1 cellular context compared by ENCODE assay signal in genomic region chr10:91589656-91590035, GRCh38.
TF ChIP-seq lines count a peak whose summit lies in the region.

No MANE protein-coding gene starts in this region.

TF ChIP-seq in IMR-90, 13 proteins besides CTCF, POLR2A, EP300 and RAD21:
- TF ChIP-seq NFE2L2 (IDR thresholded peaks at IDR 0.05; ENCODE audit: low read depth, low read length): no peak
- TF ChIP-seq FOS (IDR thresholded peaks at IDR 0.05; ENCODE audit: low read depth, low read length): no peak
- no peak for TF ChIP-seq SMC3 (IDR thresholded peaks at IDR 0.05; ENCODE audit: low read depth, low read length)
- TF ChIP-seq MAZ (IDR thresholded peaks at IDR 0.05; ENCODE audit: borderline replicate concordance, low read depth, low read length): no peak
- TF ChIP-seq RCOR1 (IDR thresholded peaks at IDR 0.05; ENCODE audit: insufficient replicate concordance, low read length): no peak
- TF ChIP-seq CHD1 (IDR thresholded peaks at IDR 0.05; ENCODE audit: low read depth, low read length): no peak
- no peak for TF ChIP-seq MXI1 (IDR thresholded peaks at IDR 0.05; ENCODE audit: borderline replicate concordance, low read depth, low read length)
- no peak for TF ChIP-seq USF2 (IDR thresholded peaks at IDR 0.05; ENCODE audit: low read depth, low read length)
- TF ChIP-seq BHLHE40 (IDR thresholded peaks at IDR 0.05; ENCODE audit: low read depth, low read length): no peak
- TF ChIP-seq CEBPB (IDR thresholded peaks at IDR 0.05; ENCODE audit: low read depth, low read length): no peak
- TF ChIP-seq MAFK (IDR thresholded peaks at IDR 0.05; ENCODE audit: low read depth, low read length): no peak
- no peak for TF ChIP-seq ELK1 (IDR thresholded peaks at IDR 0.05; ENCODE audit: borderline replicate concordance, low read depth, low read length)
- TF ChIP-seq RFX5 (IDR thresholded peaks at IDR 0.05; ENCODE audit: low read depth, low read length): no peak
TF ChIP-seq in IMR-90: peak in this region for 0.
